23 cellular contexts compared by ENCODE assay signal in the genomic region with DNA sequence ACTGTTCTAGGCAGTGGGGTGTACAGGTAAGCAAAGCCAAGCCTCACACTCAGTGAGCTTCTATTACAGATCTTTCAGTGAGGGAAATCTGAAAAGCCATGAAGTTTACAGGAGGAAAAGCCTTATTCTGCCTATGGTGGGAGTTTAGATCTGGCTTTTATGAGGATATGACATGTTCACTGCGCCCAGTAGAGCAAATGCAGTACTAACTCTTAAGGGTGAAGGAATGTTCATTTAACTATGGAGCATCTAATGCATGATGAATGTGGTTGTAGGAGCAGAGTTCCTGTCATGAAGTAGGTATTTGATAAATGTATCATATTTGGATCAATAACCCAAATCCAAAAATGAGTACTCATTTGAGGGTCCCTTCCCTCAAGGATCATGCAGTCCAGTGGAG.
"Had no signal": no experiment of that assay in that cellular context is flagged by ENCODE, and none has a peak within 500 bp of the region (broad histone marks: within the 10 kb centered on the region; RNA-seq: fewer than 3 reads in every experiment).

No MANE protein-coding gene starts in this region.

- H3K27ac ChIP-seq: colonic mucosa, dorsolateral prefrontal cortex, gastroesophageal sphincter, lower lobe of right lung, sigmoid colon, thoracic aorta, vagina had no signal

- ATAC-seq: activated CD8-positive, alpha-beta memory T cell treated with anti-CD3 and anti-CD28 coated beads, Interleukin-2, amount 10 ng/mL, durations not matched to agents 7 days and 5 days; activated CD8-positive, alpha-beta T cell treated with anti-CD3 and anti-CD28 coated beads for 36 hours; effector memory CD8-positive, alpha-beta T cell; esophagus mucosa; gastroesophageal sphincter; naive thymus-derived CD4-positive, alpha-beta T cell had no signal

- H3K4me1 ChIP-seq: colonic mucosa, gastroesophageal sphincter, spleen had no signal

- DNase-seq: activated CD4-positive, alpha-beta T cell treated with anti-CD3 and anti-CD28 coated beads, Interleukin-2, amount 10 ng/mL, durations not matched to agents 7 days and 5 days; activated CD4-positive, CD25-positive, alpha-beta regulatory T cell treated with anti-CD3 and anti-CD28 coated beads, Interleukin-2, amount 50 U/mL, for 72 hours; activated CD8-positive, alpha-beta memory T cell treated with anti-CD3 and anti-CD28 coated beads, Interleukin-2, amount 10 ng/mL, durations not matched to agents 7 days and 5 days; activated CD8-positive, alpha-beta T cell treated with anti-CD3 and anti-CD28 coated beads for 36 hours; activated gamma-delta T cell; aorta; dorsolateral prefrontal cortex; effector memory CD8-positive, alpha-beta T cell; head of caudate nucleus; lower lobe of right lung; naive thymus-derived CD4-positive, alpha-beta T cell; occipital lobe; posterior cingulate gyrus; sigmoid colon; spleen; stimulated activated CD4-positive, alpha-beta T cell treated with anti-CD3 and anti-CD28 coated beads, Interleukin-4, amount 100 ng/mL, for 1 hour; stimulated activated naive CD4-positive, alpha-beta T cell treated with Interleukin-2 at 50 U/mL for 16 hours; T-helper 2 cell had no signal

- H3K27me3 ChIP-seq: colonic mucosa, gastroesophageal sphincter, sigmoid colon, spleen, vagina had no signal

- H3K9me3 ChIP-seq: colonic mucosa, gastroesophageal sphincter, lower lobe of right lung, sigmoid colon, thoracic aorta, vagina had no signal

- H3K4me3 ChIP-seq: colonic mucosa, dorsolateral prefrontal cortex, gastroesophageal sphincter, lower lobe of right lung, sigmoid colon, spleen, thoracic aorta, vagina had no signal

- H3K36me3 ChIP-seq: colonic mucosa, gastroesophageal sphincter, lower lobe of right lung, sigmoid colon, spleen, thoracic aorta, vagina had no signal
